ENCODE assay signal across 1 cellular context in genomic region chr4:82851318-82851717, GRCh38.
TF ChIP-seq lines count a peak whose summit lies in the region.

No MANE protein-coding gene starts in this region.

TF ChIP-seq in SK-N-SH, 30 proteins besides CTCF, POLR2A, EP300 and RAD21 (continued from another document):
- TF ChIP-seq REST (IDR thresholded peaks at IDR 0.05; ENCODE audit: low read depth, low read length) (no peak), RCOR1 (IDR thresholded peaks at IDR 0.05; ENCODE audit: low read length) (no peak), FOXJ3 (CRISPR knock-in tag; IDR thresholded peaks at IDR 0.05) (no peak)
